ENCODE assay signal across 8 cellular contexts in the genomic region with DNA sequence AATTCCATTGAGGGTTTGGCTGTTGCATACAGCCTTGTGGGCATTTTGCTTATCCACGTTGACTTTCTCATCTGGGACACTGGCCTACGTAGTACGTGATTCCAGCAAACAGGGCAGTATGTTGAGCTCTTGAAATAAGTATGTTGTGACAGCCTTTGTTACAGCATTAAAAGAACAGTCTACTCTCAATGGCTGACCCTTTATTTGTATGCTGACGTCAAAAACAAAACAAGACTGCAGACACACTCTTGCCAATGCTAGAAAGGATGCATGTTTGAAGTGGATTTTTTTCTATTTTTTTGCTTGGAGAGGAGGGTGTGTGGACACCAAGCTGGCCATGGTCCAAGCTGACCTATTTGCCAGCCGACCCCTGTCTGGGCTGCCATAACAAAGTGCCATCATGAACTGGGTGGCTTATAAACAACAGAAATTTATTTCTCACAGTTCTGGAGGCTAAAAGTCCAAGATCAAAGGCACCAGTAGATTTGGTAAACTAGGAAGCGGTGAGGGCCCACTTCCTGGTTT. TPM values are rescaled to one million over a fixed set of nuclear protein-coding genes. Genes with fewer than 3 reads are reported as not detected.
DNase-seq lines count a peak whose midpoint lies in the region; ATAC-seq, FAIRE-seq and TF ChIP-seq lines count a peak whose summit lies in the region.

No MANE protein-coding gene starts in this region.

- DNase-seq in stimulated activated naive CD8-positive, alpha-beta T cell treated with anti-CD3 and anti-CD28 coated beads, Interleukin-15, Interleukin-2, amounts not matched to agents 100 U/mL and 50 U/mL, for 24 hours = no peak
- DNase-seq in GM12878 (ENCODE audit: low read depth, low spot score) (no peak), amniotic stem cell (lab: John Stamatoyannopoulos, UW) (no peak), transverse colon (no peak), NCI-H2081 treated with DMSO at 0.1 percent for 48 hours (lab: John Stamatoyannopoulos, UW) (no peak)
- DNase-seq in stimulated activated CD4-positive, alpha-beta T cell treated with anti-CD3 and anti-CD28 coated beads, Interleukin-1b, Interleukin-23, amount 100 ng/mL, for 48 hours = no peak

- H3K27me3 ChIP-seq in GM12878 (replicated peaks in 1 of 2; ENCODE audit: control insufficient read depth in 2 of 2, insufficient read depth in 2 of 2, low read length in 1 of 2) (no peaks in the 10 kb centered on the region), mucosa of rectum (ENCODE audit: control insufficient read depth in 2 of 2, insufficient read depth in 2 of 2, low read length in 2 of 2) (no peaks in the 10 kb centered on the region), transverse colon (no peaks in the 10 kb centered on the region)

- TF ChIP-seq EP300 in GM12878 (IDR thresholded peaks at IDR 0.05; ENCODE audit: borderline replicate concordance in 1 of 2, control insufficient read depth in 1 of 2, low read depth in 2 of 2, low read length in 2 of 2) = no peak
- TF ChIP-seq EP300 in transverse colon (IDR thresholded peaks at IDR 0.05; ENCODE audit: low read depth) = no peak

- in situ Hi-C loops in GM12878 (cut with MboI) = no loop called here
- in situ Hi-C loops in transverse colon (cut with MboI; ENCODE audit: low pct_ligation_motif_present in 1 of 4, low pct_unique_long_range_greater_than_20kb in 1 of 4, low sequenced_read_pairs in 3 of 4) = no loop called here

- H3K27ac ChIP-seq in GM12878 (ENCODE audit: control insufficient read depth, insufficient read depth) (no peak overlapping the region), mucosa of rectum (ENCODE audit: low read depth in 2 of 2, low read length in 2 of 2) (no peak overlapping the region), transverse colon (peak overlapping the region in 2 of 4 donors; percentile 85 to 90)

- H4K20me1 ChIP-seq in GM12878 (ENCODE audit: control insufficient read depth, insufficient read depth) = no peaks in the 10 kb centered on the region

- no peaks in the 10 kb centered on the region for H3K27me3 Mint-ChIP-seq in stimulated activated naive CD8-positive, alpha-beta T cell treated with anti-CD3 and anti-CD28 coated beads, Interleukin-15, Interleukin-2, amounts not matched to agents 100 ng/mL and 50 ng/mL, for 24 hours

- H3K36me3 Mint-ChIP-seq in stimulated activated naive CD8-positive, alpha-beta T cell treated with anti-CD3 and anti-CD28 coated beads, Interleukin-15, Interleukin-2, amounts not matched to agents 100 ng/mL and 50 ng/mL, for 24 hours (ENCODE audit: low read depth) = peaks cover 22% of the 10 kb centered on the region

- ATAC-seq in stimulated activated naive CD8-positive, alpha-beta T cell treated with anti-CD3 and anti-CD28 coated beads, Interleukin-15, Interleukin-2, amounts not matched to agents 100 U/mL and 50 U/mL, for 24 hours = no peak
- no peak for ATAC-seq in GM12878

- FAIRE-seq in GM12878 (lab: Jason Lieb, UNC) = no peak

- no peak overlapping the region; the same call in 1 of the 2 replicates for H3K9ac ChIP-seq in GM12878 (ENCODE audit: control insufficient read depth, insufficient read depth, low read length)
- H3K9ac ChIP-seq in mucosa of rectum (ENCODE audit: low read depth in 1 of 2, low read length in 2 of 2) = no peak overlapping the region

- intact Hi-C loops in GM12878 (cut with micrococcal nuclease; ENCODE audit: unreplicated experiment) (loop anchor here (1.0 to 5.0 kb wide), 3 partner anchors 11 to 301 kb away; partner anchors contain the start of genes ACTR5, RALGAPB and SNHG17), transverse colon (cut with DNase I; ENCODE audit: low total_unique reads) (no loop called here)

- no peak overlapping the region for H3K4me2 ChIP-seq in GM12878 (ENCODE audit: control insufficient read depth, insufficient read depth)

- H3K4me1 ChIP-seq in GM12878 (ENCODE audit: control insufficient read depth, insufficient read depth, low read length) (peaks cover 11% of the 10 kb centered on the region), mucosa of rectum (ENCODE audit: control insufficient read depth in 2 of 2, insufficient read depth in 2 of 2, low read length in 2 of 2) (peaks cover 15 to 20% of the 10 kb centered on the region in 2 donors), transverse colon (peaks cover 9 to 19% (median 17%) of the 10 kb centered on the region in 4 donors)

- no peak for TF ChIP-seq RAD21 in GM12878 (IDR thresholded peaks at IDR 0.05; ENCODE audit: insufficient read depth, low read depth, low read length)

- SMC1A ChIA-PET in GM12878 (lab: Charles Lee; ENCODE audit: uncharacterized antibody, unreplicated experiment) = interaction anchor here (1.2 to 6.1 kb wide), 4 partner anchors 8 to 75 kb away, joined by 3 to 27 read pairs (median 5); partner anchors contain the start of genes RALGAPB and SNHG17

- CTCF ChIA-PET in GM12878 (lab: Yijun Ruan, JAX) = interaction anchor here (0.7 to 5.3 kb wide), 13 partner anchors 8 to 591 kb away, joined by 3 to 112 read pairs (median 5); partner anchors contain the start of genes RALGAPB and SNHG17

- RAD21 ChIA-PET in GM12878 (lab: Charles Lee; ENCODE audit: unreplicated experiment) = interaction anchor here (0.9 to 3.3 kb wide), 4 partner anchors 11 to 304 kb away, joined by 3 to 11 read pairs (median 6); partner anchors contain the start of genes RALGAPB and SNHG17

- peaks cover 50% of the 10 kb centered on the region for H3K4me1 Mint-ChIP-seq in stimulated activated naive CD8-positive, alpha-beta T cell treated with anti-CD3 and anti-CD28 coated beads, Interleukin-15, Interleukin-2, amounts not matched to agents 100 ng/mL and 50 ng/mL, for 24 hours (ENCODE audit: low read depth)

- peak overlapping the region; percentile 87 for H2AFZ ChIP-seq in GM12878 (ENCODE audit: control insufficient read depth, low read depth, low read length)

- no peaks in the 10 kb centered on the region for H3K9me3 Mint-ChIP-seq in stimulated activated naive CD8-positive, alpha-beta T cell treated with anti-CD3 and anti-CD28 coated beads, Interleukin-15, Interleukin-2, amounts not matched to agents 100 ng/mL and 50 ng/mL, for 24 hours

- no TSS peak for BruUV-seq in GM12878 (replicated peaks; lab: Mats Ljungman, UMichigan)

- no peaks in the 10 kb centered on the region for H3K9me3 ChIP-seq in GM12878 (replicated peaks; ENCODE audit: control insufficient read depth, insufficient read depth, low read length)
- H3K9me3 ChIP-seq in mucosa of rectum (ENCODE audit: control insufficient read depth in 2 of 2, low read length in 2 of 2) = no peaks in the 10 kb centered on the region
- no peaks in the 10 kb centered on the region for H3K9me3 ChIP-seq in transverse colon

- TF ChIP-seq POLR2A in GM12878 (IDR thresholded peaks at IDR 0.05; ENCODE audit: low read depth, low read length) (no peak), transverse colon (IDR thresholded peaks at IDR 0.05) (no peak)

- WGBS in GM12878 (ENCODE audit: insufficient coverage, insufficient replicate concordance, low lambda C conversion rate, missing lambda C conversion rate) = 44% methylated on average over 6 of the region's 6 CpGs
- 69 to 71% methylated on average over 6 of the region's 6 CpGs for WGBS in transverse colon (ENCODE audit: low coverage in 1 of 2), 2 donors

- no peak overlapping the region for H3K4me3 ChIP-seq in GM12878
- peak overlapping the region; percentile 82 to 89 for H3K4me3 ChIP-seq in mucosa of rectum (ENCODE audit: low read length in 2 of 2)
- H3K4me3 ChIP-seq in transverse colon = peak overlapping the region in 2 of 4 donors; percentile 88 to 93

- peaks cover 23% of the 10 kb centered on the region for H3K79me2 ChIP-seq in GM12878 (ENCODE audit: control insufficient read depth, insufficient read depth, low read length)

- H3K4me3 Mint-ChIP-seq in stimulated activated naive CD8-positive, alpha-beta T cell treated with anti-CD3 and anti-CD28 coated beads, Interleukin-15, Interleukin-2, amounts not matched to agents 100 ng/mL and 50 ng/mL, for 24 hours = peak overlapping the region; percentile 69

- peaks cover 0 to 15% of the 10 kb centered on the region in 2 experiments; a peak in 1 of 4 replicates for H3K36me3 ChIP-seq in GM12878 (ENCODE audit: control insufficient read depth in 2 of 2, insufficient read depth in 2 of 2, low read length in 1 of 2)
- H3K36me3 ChIP-seq in mucosa of rectum (ENCODE audit: control insufficient read depth in 2 of 2, insufficient read depth in 2 of 2, low read length in 2 of 2) = peaks cover 15 to 18% of the 10 kb centered on the region in 2 donors
- peaks cover 0 to 9% (median 0%) of the 10 kb centered on the region in 4 donors for H3K36me3 ChIP-seq in transverse colon

- TF ChIP-seq CTCF in GM12878 (IDR thresholded peaks at IDR 0.05 in 2 of 3, conservative IDR thresholded peaks at IDR 0.05 in 1 of 3; ENCODE audit: control insufficient read depth in 2 of 3, extremely low read depth in 1 of 3, insufficient read depth in 1 of 3, low read depth in 3 of 3, low read length in 3 of 3) = no peak
- TF ChIP-seq CTCF in transverse colon (IDR thresholded peaks at IDR 0.05) = no peak

- peak overlapping the region; percentile 69 for H3K27ac Mint-ChIP-seq in stimulated activated naive CD8-positive, alpha-beta T cell treated with anti-CD3 and anti-CD28 coated beads, Interleukin-15, Interleukin-2, amounts not matched to agents 100 ng/mL and 50 ng/mL, for 24 hours

- POLR2A ChIA-PET in GM12878 (lab: Charles Lee) = interaction anchor here (0.6 to 4.0 kb wide), 3 partner anchors 9 to 26 kb away, joined by 3 to 45 read pairs (median 3); partner anchors contain the start of genes RALGAPB and SNHG17

RNA-seq across cellular contexts. Expression of gene SNHG17, which starts 10.8 kb away (rescaled TPM):
- 90.9 and 103 TPM in 2 replicates for total RNA-seq in GM12878 (2013; cell fraction: nucleolus; rRNA removed)
- total RNA-seq in GM12878 (2014; rRNA removed) = 22.9 and 24.4 TPM in 2 replicates
- 22.9 and 23.9 TPM in 2 replicates for total RNA-seq in GM12878 (2014; rRNA removed; fragmentation: Illumina TruSeq; extraction: Trizol)
- 50.3 and 63.0 TPM in 2 replicates for total RNA-seq in GM12878 (2021)
- 40.8 TPM for polyA plus RNA-seq in GM12878 (2011; ENCODE audit: low read depth)
- polyA plus RNA-seq in GM12878 (2011; rRNA removed) = 23.5 and 33.9 TPM in 2 replicates
- 35.0 and 37.2 TPM in 2 replicates for polyA plus RNA-seq in GM12878 (2011; cell fraction: cytosol; rRNA removed)
- polyA plus RNA-seq in GM12878 (2011; cell fraction: nucleus; rRNA removed) = 118 and 158 TPM in 2 replicates
- 34.9 and 66.5 TPM in 2 replicates for polyA plus RNA-seq in GM12878 (2012)
- 15.3 and 20.8 TPM in 2 replicates for polyA plus RNA-seq in GM12878 (2014; fragmentation: Illumina TruSeq; extraction: Trizol)
- 10 to 100 TPM; 25.6 to 33.9 TPM for polyA plus RNA-seq in GM12878 (2014; fragmentation: Nextera tagmentation; extraction: Ambion mirVana)
- polyA plus RNA-seq in GM12878 (2014; rRNA removed) = 62.2 and 69.4 TPM in 2 replicates
- 10 to 100 TPM; 45.8 to 47.3 TPM for polyA plus RNA-seq in GM12878 (2016; fragmentation: Nextera tagmentation; extraction: Ambion mirVana)
- polyA minus RNA-seq in GM12878 (2011; rRNA and poly(A)+ RNA removed) = 47.5 and 62.1 TPM in 2 replicates
- 25.0 and 26.2 TPM in 2 replicates for polyA minus RNA-seq in GM12878 (2011; cell fraction: cytosol; rRNA and poly(A)+ RNA removed)
- polyA minus RNA-seq in GM12878 (2011; cell fraction: nucleus; rRNA and poly(A)+ RNA removed) = 43.6 and 75.0 TPM in 2 replicates
- total RNA-seq in transverse colon = 100 to 1,000 TPM in 1 of 4 donors, 10 to 100 TPM in 3; 15.8 to 191 (median 43.7) TPM

RNA-seq across cellular contexts. Expression of gene RALGAPB, which starts 26.7 kb away (rescaled TPM):
- total RNA-seq in GM12878 (2013; cell fraction: nucleolus; rRNA removed) = 99.4 and 101 TPM in 2 replicates
- total RNA-seq in GM12878 (2014; rRNA removed) (17.9 and 20.8 TPM in 2 replicates), GM12878 (2014; rRNA removed; fragmentation: Illumina TruSeq; extraction: Trizol) (17.3 and 17.6 TPM in 2 replicates), GM12878 (2021) (19.6 and 21.4 TPM in 2 replicates), transverse colon (10 to 100 TPM; 22.7 to 67.0 (median 56.7) TPM)
- 7.9 TPM for polyA plus RNA-seq in GM12878 (2011; ENCODE audit: low read depth)
- polyA plus RNA-seq in GM12878 (2011; rRNA removed) (18.1 and 19.4 TPM in 2 replicates), GM12878 (2014; fragmentation: Illumina TruSeq; extraction: Trizol) (23.2 and 30.7 TPM in 2 replicates), GM12878 (2014; fragmentation: Nextera tagmentation; extraction: Ambion mirVana) (1 to 10 TPM; 3.7 to 4.2 TPM), GM12878 (2014; rRNA removed) (13.6 and 14.9 TPM in 2 replicates), GM12878 (2016; fragmentation: Nextera tagmentation; extraction: Ambion mirVana) (10 to 100 TPM; 11.5 to 11.7 TPM)
- 7.3 and 10.0 TPM in 2 replicates for polyA plus RNA-seq in GM12878 (2011; cell fraction: cytosol; rRNA removed)
- 38.5 and 40.8 TPM in 2 replicates for polyA plus RNA-seq in GM12878 (2011; cell fraction: nucleus; rRNA removed)
- polyA plus RNA-seq in GM12878 (2012) = 10.6 and 11.1 TPM in 2 replicates
- 32.5 and 34.1 TPM in 2 replicates for polyA minus RNA-seq in GM12878 (2011; rRNA and poly(A)+ RNA removed)
- polyA minus RNA-seq in GM12878 (2011; cell fraction: cytosol; rRNA and poly(A)+ RNA removed) = 8.6 and 12.2 TPM in 2 replicates
- polyA minus RNA-seq in GM12878 (2011; cell fraction: nucleus; rRNA and poly(A)+ RNA removed) = 34.8 and 45.2 TPM in 2 replicates
